In genomic region chr2:60880633-60880987, GRCh38 we compare ENCODE assay signal across 8 cellular contexts. TPM values are rescaled to one million over a fixed set of nuclear protein-coding genes. Genes with fewer than 3 reads are reported as not detected.
A peak's percentile ranks its signal among the peaks of the same experiment; 100 is the strongest.
DNase-seq lines count a peak whose midpoint lies in the region; ATAC-seq and TF ChIP-seq lines count a peak whose summit lies in the region.

No MANE protein-coding gene starts in this region.

- no peaks in the 10 kb centered on the region for H3K27me3 ChIP-seq in neural cell (ENCODE audit: insufficient read depth, low read depth, low read length)

- H3K4me3 ChIP-seq in OCI-LY7 (ENCODE audit: low read depth, low read length, poor library complexity, severe bottlenecking) (peak overlapping the region; percentile 88), neural cell (ENCODE audit: low read length) (peak overlapping the region; percentile 92)

- H4K20me1 ChIP-seq in OCI-LY7 (ENCODE audit: insufficient read depth, low read length) (peaks cover 9% of the 10 kb centered on the region; the same call in 1 of the 2 replicates), neural cell (ENCODE audit: insufficient read depth) (no peaks in the 10 kb centered on the region)

- no peaks in the 10 kb centered on the region for H3F3A ChIP-seq in neural cell (ENCODE audit: insufficient read depth, low read length, poor library complexity, severe bottlenecking)

- peaks cover 19% of the 10 kb centered on the region for H3K4me1 ChIP-seq in OCI-LY7 (ENCODE audit: insufficient read depth, low read length, poor library complexity, severe bottlenecking)

- CTCF ChIA-PET in OCI-LY7 (lab: Charles Lee; ENCODE audit: unreplicated experiment), result interaction anchor here (1.4 kb wide), 1 partner anchor 39 kb away, joined by 3 read pairs; no protein-coding TSS in a partner anchor

- H3K4me1 Mint-ChIP-seq in activated T-cell treated with anti-CD3 and anti-CD28 coated beads, Interleukin-2, amount 50 U/mL, for 4 hours (ENCODE audit: low read depth), result peaks cover 18% of the 10 kb centered on the region
- peaks cover 21% of the 10 kb centered on the region for H3K4me1 Mint-ChIP-seq in endothelial cell (ENCODE audit: unreplicated experiment)

- no peak for DNase-seq in activated T-cell treated with anti-CD3 and anti-CD28 coated beads, Interleukin-2, amount 50 U/mL, for 4 hours
- no peak for DNase-seq in activated T-cell treated with anti-CD3 and anti-CD28 coated beads for 4 hours
- DNase-seq in OCI-LY7 (ENCODE audit: low spot score), result no peak
- DNase-seq in endothelial cell (ENCODE audit: low spot score), result no peak
- DNase-seq in effector CD4-positive, alpha-beta T cell, result no peak
- DNase-seq in NCI-H128 (lab: John Stamatoyannopoulos, UW; ENCODE audit: unreplicated experiment), result no peak

- BruUV-seq in OCI-LY7 (replicated peaks; lab: Mats Ljungman, UMichigan), result no TSS peak

- TF ChIP-seq RAD21 in neural cell (conservative IDR thresholded peaks at IDR 0.05), result no peak

- H3K9me2 ChIP-seq in OCI-LY7 (ENCODE audit: insufficient read depth, low read length) (no peaks in the 10 kb centered on the region), neural cell (ENCODE audit: insufficient read depth, low read length) (no peaks in the 10 kb centered on the region)

- intact Hi-C loops in OCI-LY7 (cut with micrococcal nuclease; ENCODE audit: unreplicated experiment), result loop anchor here (10.0 kb wide), 2 partner anchors 326 to 544 kb away; partner anchors contain the start of gene BCL11A

- H3K27ac Mint-ChIP-seq in endothelial cell (ENCODE audit: unreplicated experiment), result peak overlapping the region; percentile 94

- POLR2A ChIA-PET in OCI-LY7 (lab: Charles Lee), result interaction anchor here (1.2 to 4.3 kb wide), 2 partner anchors 41 to 85 kb away, joined by 3 to 89 read pairs; no protein-coding TSS in a partner anchor

- peak overlapping the region; percentile 96 for H3K4me2 ChIP-seq in OCI-LY7 (ENCODE audit: low read length)
- peak overlapping the region; percentile 31 for H3K4me2 ChIP-seq in neural cell (ENCODE audit: low read length)

- H3K9me3 Mint-ChIP-seq in activated T-cell treated with anti-CD3 and anti-CD28 coated beads, Interleukin-2, amount 50 U/mL, for 4 hours, result no peaks in the 10 kb centered on the region
- H3K9me3 Mint-ChIP-seq in endothelial cell (ENCODE audit: unreplicated experiment), result no peaks in the 10 kb centered on the region

- no peak for ATAC-seq in activated T-cell treated with anti-CD3 and anti-CD28 coated beads, Interleukin-2, amount 50 U/mL, for 4 hours
- ATAC-seq in HG02840 (IDR thresholded peaks at IDR 0.05; ENCODE audit: low FRiP score, unreplicated experiment), result no peak

- H3K27me3 Mint-ChIP-seq in activated T-cell treated with anti-CD3 and anti-CD28 coated beads, Interleukin-2, amount 50 U/mL, for 4 hours (ENCODE audit: low read depth), result no peaks in the 10 kb centered on the region
- H3K27me3 Mint-ChIP-seq in endothelial cell (ENCODE audit: unreplicated experiment), result peaks cover 4% of the 10 kb centered on the region

- peak overlapping the region; percentile 84 for H3K27ac ChIP-seq in OCI-LY7 (ENCODE audit: low read depth, low read length, poor library complexity, severe bottlenecking)
- H3K27ac ChIP-seq in neural cell (ENCODE audit: low read length), result peak overlapping the region; percentile 56

- peak overlapping the region; percentile 87 for H3K4me3 Mint-ChIP-seq in activated T-cell treated with anti-CD3 and anti-CD28 coated beads, Interleukin-2, amount 50 U/mL, for 4 hours
- peak overlapping the region; percentile 98 for H3K4me3 Mint-ChIP-seq in endothelial cell (ENCODE audit: unreplicated experiment)

- TF ChIP-seq EP300 in neural cell (conservative IDR thresholded peaks at IDR 0.05; ENCODE audit: poor library complexity, severe bottlenecking), result no peak

- TF ChIP-seq CTCF in OCI-LY7 (conservative IDR thresholded peaks at IDR 0.05; ENCODE audit: low read length), result no peak
- no peak for TF ChIP-seq CTCF in endothelial cell (IDR thresholded peaks at IDR 0.05; ENCODE audit: unreplicated experiment)
- no peak for TF ChIP-seq CTCF in neural cell (IDR thresholded peaks at IDR 0.05; ENCODE audit: poor library complexity, severe bottlenecking)

- H3K36me3 ChIP-seq in OCI-LY7 (ENCODE audit: insufficient read depth, low read length), result peaks cover 30% of the 10 kb centered on the region
- H3K36me3 ChIP-seq in neural cell (ENCODE audit: insufficient read depth, low read length), result no peaks in the 10 kb centered on the region

- H3K79me2 ChIP-seq in OCI-LY7 (ENCODE audit: insufficient read depth, low read depth, low read length) (peaks cover 52% of the 10 kb centered on the region), neural cell (replicated peaks; ENCODE audit: insufficient read depth, low read length) (peaks cover 18% of the 10 kb centered on the region)

- peak overlapping the region; percentile 37; the same call in 1 of the 2 replicates for H2AFZ ChIP-seq in OCI-LY7 (ENCODE audit: low read length)
- peak overlapping the region; percentile 95 for H2AFZ ChIP-seq in neural cell (ENCODE audit: low read depth, low read length)

- peaks cover 14% of the 10 kb centered on the region for H3K36me3 Mint-ChIP-seq in activated T-cell treated with anti-CD3 and anti-CD28 coated beads, Interleukin-2, amount 50 U/mL, for 4 hours (ENCODE audit: insufficient read depth)
- peaks cover 4% of the 10 kb centered on the region for H3K36me3 Mint-ChIP-seq in endothelial cell (ENCODE audit: low read depth, unreplicated experiment)

- peak overlapping the region; percentile 86 for H3K9ac ChIP-seq in neural cell (ENCODE audit: low read length)

- H3K9me3 ChIP-seq in OCI-LY7 (ENCODE audit: low read length), result no peaks in the 10 kb centered on the region
- H3K9me3 ChIP-seq in neural cell (ENCODE audit: low read length), result no peaks in the 10 kb centered on the region

TF ChIP-seq in neural cell, 6 proteins besides CTCF, POLR2A, EP300 and RAD21:
- TF ChIP-seq TAF1 (IDR thresholded peaks at IDR 0.05; ENCODE audit: low read depth), result no peak
- TF ChIP-seq SMC3 (conservative IDR thresholded peaks at IDR 0.05; ENCODE audit: poor library complexity), result no peak
- no peak for TF ChIP-seq MXI1 (conservative IDR thresholded peaks at IDR 0.05; ENCODE audit: poor library complexity, severe bottlenecking)
- no peak for TF ChIP-seq REST (IDR thresholded peaks at IDR 0.05; ENCODE audit: borderline replicate concordance)
- TF ChIP-seq EZH2 (IDR thresholded peaks at IDR 0.05; ENCODE audit: borderline replicate concordance, insufficient read depth, low read length, poor library complexity, severe bottlenecking), result no peak
- TF ChIP-seq POLR2AphosphoS5 (IDR thresholded peaks at IDR 0.05), result no peak
TF ChIP-seq in neural cell: peak in this region for 0.

RNA-seq across cellular contexts. Expression of gene REL, which starts 0.8 kb away (rescaled TPM):
- 10 to 100 TPM; 75.5 to 92.2 (median 78.1) TPM for total RNA-seq in activated T-cell treated with anti-CD3 and anti-CD28 coated beads, Interleukin-2, amount 50 U/mL, for 4 hours
- total RNA-seq in OCI-LY7 (2014; rRNA removed; shearing (Covaris generic)), result 49.9 and 50.2 TPM in 2 replicates
- total RNA-seq in OCI-LY7 (2022), result 81.1 and 82.7 TPM in 2 replicates
- total RNA-seq in endothelial cell (ENCODE audit: unreplicated experiment), result 16.4 TPM
- polyA plus RNA-seq in neural cell, result 1.9 and 2.2 TPM in 2 replicates
- polyA minus RNA-seq in neural cell, result 13.6 and 15.9 TPM in 2 replicates
